Comparison of ENCODE assay signal across 25 cellular contexts in the genomic region with DNA sequence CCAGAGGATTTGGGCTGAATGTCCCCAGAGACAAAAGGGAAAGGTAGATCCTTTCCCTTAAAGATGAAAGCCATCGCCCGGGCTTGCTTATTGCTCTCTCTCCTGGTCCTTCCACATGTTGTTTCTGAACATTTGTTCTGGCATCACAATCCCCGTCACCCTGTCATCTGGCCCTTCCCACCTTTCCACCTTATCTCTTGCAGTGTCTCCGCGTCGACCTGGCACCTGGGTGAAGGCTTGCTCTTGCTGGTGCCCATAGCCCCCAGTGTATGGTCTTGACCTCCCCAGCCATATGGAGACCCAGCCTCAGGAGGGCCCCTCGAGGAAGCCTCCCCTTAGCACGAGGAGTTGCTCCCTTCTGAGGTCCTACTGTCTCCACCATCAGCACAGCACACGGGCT.
"Had no signal": no experiment of that assay in that cellular context is flagged by ENCODE, and none has a peak within 500 bp of the region (broad histone marks: within the 10 kb centered on the region; RNA-seq: fewer than 3 reads in every experiment).

No MANE protein-coding gene starts in this region.

- H3K36me3 ChIP-seq: colonic mucosa, esophagus muscularis mucosa, esophagus squamous epithelium, gastrocnemius medialis, gastroesophageal sphincter, heart left ventricle, heart right ventricle had no signal

- H3K4me3 Mint-ChIP-seq: dendritic cell treated with granulocyte-macrophage colony-stimulating factor and Interleukin-4, amounts not matched to agents 40 ng/mL and 50 ng/mL, for 4 days; effector memory CD8-positive, alpha-beta T cell; endodermal cell had no signal

- ATAC-seq: effector memory CD8-positive, alpha-beta T cell; esophagus mucosa; foreskin keratinocyte; gastrocnemius medialis; gastroesophageal sphincter; heart left ventricle; heart right ventricle had no signal

- H3K27ac Mint-ChIP-seq: dendritic cell treated with granulocyte-macrophage colony-stimulating factor and Interleukin-4, amounts not matched to agents 40 ng/mL and 50 ng/mL, for 4 days; effector memory CD8-positive, alpha-beta T cell; endodermal cell had no signal

- H3K27me3 ChIP-seq: colonic mucosa, dorsolateral prefrontal cortex, esophagus muscularis mucosa, foreskin keratinocyte, gastrocnemius medialis, gastroesophageal sphincter, heart left ventricle, heart right ventricle had no signal

- H3K27me3 Mint-ChIP-seq: dendritic cell treated with granulocyte-macrophage colony-stimulating factor and Interleukin-4, amounts not matched to agents 40 ng/mL and 50 ng/mL, for 4 days had no signal

- H3K9me3 ChIP-seq: colonic mucosa, esophagus muscularis mucosa, esophagus squamous epithelium, gastrocnemius medialis, gastroesophageal sphincter had no signal

- H3K9me3 Mint-ChIP-seq: dendritic cell treated with granulocyte-macrophage colony-stimulating factor and Interleukin-4, amounts not matched to agents 40 ng/mL and 50 ng/mL, for 4 days; endodermal cell had no signal

- H3K27ac ChIP-seq: colonic mucosa, coronary artery, epithelial cell of prostate, esophagus muscularis mucosa, esophagus squamous epithelium, foreskin keratinocyte, gastrocnemius medialis, gastroesophageal sphincter, heart left ventricle, heart right ventricle had no signal

- H3K4me1 Mint-ChIP-seq: endodermal cell had no signal

- H3K4me3 ChIP-seq: colonic mucosa, coronary artery, dorsolateral prefrontal cortex, esophagus muscularis mucosa, esophagus squamous epithelium, gastrocnemius medialis, gastroesophageal sphincter, heart left ventricle, heart right ventricle had no signal

- DNase-seq: colonic mucosa; cortex of kidney; dermis blood vessel endothelial cell; dorsolateral prefrontal cortex; effector CD4-positive, alpha-beta T cell; effector CD8-positive, alpha-beta T cell; effector memory CD4-positive, alpha-beta T cell; effector memory CD8-positive, alpha-beta T cell; endodermal cell; erythroblast; esophagus squamous epithelium; foreskin fibroblast; foreskin keratinocyte; foreskin melanocyte; gastrocnemius medialis; glutamatergic neuron; head of caudate nucleus; heart right ventricle had no signal

- H3K4me1 ChIP-seq: colonic mucosa, gastroesophageal sphincter had no signal
